Comparison of ENCODE assay signal across 11 cellular contexts in the genomic region with DNA sequence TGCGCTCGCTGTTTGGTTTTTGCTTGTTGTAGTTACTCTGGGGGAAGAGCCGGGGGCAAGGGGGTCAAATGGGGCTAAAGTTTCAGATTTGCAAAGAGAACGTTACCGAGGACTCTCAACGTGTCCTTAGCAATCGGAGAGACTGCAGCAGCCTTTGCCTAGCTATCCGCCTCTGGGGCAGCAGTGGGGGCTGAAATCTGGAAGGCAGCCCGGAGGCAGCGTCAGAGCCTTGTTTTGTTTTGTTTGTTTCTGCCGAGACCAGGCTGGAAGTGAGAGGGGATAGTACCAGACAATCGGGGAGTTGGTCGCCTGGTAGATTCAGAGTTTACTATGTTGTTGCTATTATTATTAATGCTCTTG. TPM values are rescaled to one million over a fixed set of nuclear protein-coding genes. Genes with fewer than 3 reads are reported as not detected.
DNase-seq lines count a peak whose midpoint lies in the region; ATAC-seq and TF ChIP-seq lines count a peak whose summit lies in the region.
"Had no signal": no experiment of that assay in that cellular context is flagged by ENCODE, and none has a peak within 500 bp of the region (broad histone marks: within the 10 kb centered on the region; RNA-seq: fewer than 3 reads in every experiment).

No MANE protein-coding gene starts in this region.

- no peak for ATAC-seq in HG03095 (IDR thresholded peaks at IDR 0.05; ENCODE audit: unreplicated experiment)
- ATAC-seq in HG02571 (IDR thresholded peaks at IDR 0.05; ENCODE audit: unreplicated experiment) = no peak
- ATAC-seq: HepG2 had no signal

- no peaks in the 10 kb centered on the region for H3K9me3 ChIP-seq in spleen
- H3K9me3 ChIP-seq: left lung had no signal

- TF ChIP-seq CTCF in spleen (IDR thresholded peaks at IDR 0.05 in 8 of 11, conservative IDR thresholded peaks at IDR 0.05 in 3 of 11) = no peak

- DNase-seq in H7 (no peak), cerebellum (ENCODE audit: low spot score) (peak; percentile 17), iPS-NIHi7 (ENCODE audit: extremely low spot score) (peak; percentile 43), spleen (no peak), NCI-H187 treated with DMSO at 0.1 percent for 48 hours (lab: John Stamatoyannopoulos, UW) (no peak), amniotic stem cell (lab: John Stamatoyannopoulos, UW) (no peak)
- DNase-seq: HCEC 1CT had no signal

- H3K36me3 ChIP-seq in H7 (replicated peaks; ENCODE audit: control insufficient read depth, insufficient read depth, low read length) (no peaks in the 10 kb centered on the region), spleen (no peaks in the 10 kb centered on the region)
- H3K36me3 ChIP-seq: left lung had no signal

- H3K4me3 ChIP-seq in H7 (ENCODE audit: insufficient read depth, low read depth, low read length) (peak overlapping the region; percentile 65), spleen (peak overlapping the region in 7 of 8 donors; percentile 19 to 59 (median 30))
- H3K4me3 ChIP-seq: left lung had no signal

- H3K4me1 ChIP-seq in spleen = peaks cover 0 to 30% (median 19%) of the 10 kb centered on the region in 6 donors

- TF ChIP-seq POLR2A in spleen (IDR thresholded peaks at IDR 0.05) = no peak

- 5 to 12% (median 10%) methylated on average over 13 of the region's 13 CpGs for WGBS in spleen, 5 donors

- H3K27me3 ChIP-seq in H7 (ENCODE audit: control insufficient read depth, insufficient read depth, low read length) = peaks cover 28% of the 10 kb centered on the region
- peaks cover 0 to 69% (median 23%) of the 10 kb centered on the region in 7 donors for H3K27me3 ChIP-seq in spleen (replicated peaks in 1 of 7)

- no peak overlapping the region for H3K27ac ChIP-seq in spleen
- H3K27ac ChIP-seq: left lung had no signal

- intact Hi-C loops in spleen (cut with DNase I; ENCODE audit: low total_unique reads) = no loop called here

RNA-seq across cellular contexts. Expression of gene CDH20, which starts 1.2 kb away (rescaled TPM):
- total RNA-seq in H7 (2014; rRNA removed; shearing (Covaris generic)) = 0.31 and 0.81 TPM in 2 replicates
- total RNA-seq in cerebellum (29.0 TPM), spleen (not detected)
- polyA plus RNA-seq in spleen = under 1 TPM in 2 of 3 donors, not detected in 1; 0.04 to 0.05 TPM
- total RNA-seq: HepG2 had no signal
- polyA plus RNA-seq: HepG2 had no signal

Comparison
In these comparisons a context has a peak if more than half of its experiments do, and no peak if none do; other contexts are left out.
1. DNase-seq: peak in cerebellum (single experiment) and iPS-NIHi7 (single experiment); none in H7 (single experiment), spleen (single experiment), NCI-H187 treated with DMSO at 0.1 percent for 48 hours (single experiment) and amniotic stem cell (single experiment).
2. RNA of gene CDH20, which starts 1.2 kb away (total RNA-seq): 29.0 TPM in cerebellum (single experiment); 0.31 to 0.81 TPM in H7 and not detected in spleen; every median in the first group is over 10 times any median in the second.